Comparison of ENCODE assay signal across 20 cellular contexts in the genomic region with DNA sequence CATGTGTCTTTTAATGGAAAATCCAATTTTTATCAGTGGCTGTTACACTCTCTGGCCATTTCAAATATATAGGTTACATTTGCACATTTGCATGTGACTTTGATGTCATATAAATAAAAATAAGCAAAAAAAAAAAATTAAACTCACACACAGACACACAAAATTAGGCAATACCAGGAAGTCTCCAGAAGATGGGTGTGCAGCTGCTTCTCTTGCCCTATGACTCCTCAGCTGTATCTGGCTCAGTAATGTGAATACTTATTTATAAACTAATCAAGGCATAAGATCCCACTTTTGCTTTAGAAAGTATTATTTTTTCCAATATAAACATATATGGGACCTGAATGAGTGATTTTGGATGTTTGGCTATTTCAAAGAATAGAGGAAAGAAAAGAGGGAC.
DNase-seq lines count a peak whose midpoint lies in the region; ATAC-seq and TF ChIP-seq lines count a peak whose summit lies in the region.
"Had no signal": no experiment of that assay in that cellular context is flagged by ENCODE, and none has a peak within 500 bp of the region (broad histone marks: within the 10 kb centered on the region; RNA-seq: fewer than 3 reads in every experiment).

No MANE protein-coding gene starts in this region.

- H3K4me2 ChIP-seq in PC-3 (ENCODE audit: low read length) (no peak overlapping the region), trophoblast cell (ENCODE audit: low read length) (no peak overlapping the region)
- H3K4me2 ChIP-seq: KMS-11 had no signal

- BruUV-seq in PC-3 (replicated peaks; lab: Mats Ljungman, UMichigan), result no TSS peak

- TF ChIP-seq CTCF in chondrocyte (IDR thresholded peaks at IDR 0.05) (peak; percentile 9), foreskin keratinocyte (conservative IDR thresholded peaks at IDR 0.05) (peak; percentile 12), PC-3 (conservative IDR thresholded peaks at IDR 0.05; ENCODE audit: low read depth, low read length) (no peak)

- H3K27ac Mint-ChIP-seq in chondrocyte (ENCODE audit: unreplicated experiment), result no peak overlapping the region
- H3K27ac Mint-ChIP-seq: CD8-positive, alpha-beta T cell had no signal

- DNase-seq in GM03348 (ENCODE audit: low spot score), result peak; percentile 30
- DNase-seq in chondrocyte (ENCODE audit: low spot score), result no peak
- no peak for DNase-seq in foreskin keratinocyte
- no peak for DNase-seq in PC-3
- no peak for DNase-seq in trophoblast cell
- DNase-seq: ACHN; AML-193; C1 segment of cervical spinal cord; Calu3; CD8-positive, alpha-beta T cell; DMS153; MV-4-11; NCI-H1105 treated with DMSO at 0.1 percent for 48 hours; NCI-H2081 treated with DMSO at 0.1 percent for 48 hours; NCI-H2171 treated with DMSO at 0.1 percent for 48 hours; NCI-H526 had no signal

- no peak overlapping the region for H2BK5ac ChIP-seq in trophoblast cell (ENCODE audit: low read depth, low read length, poor library complexity)

- no peak overlapping the region for H3K4me3 Mint-ChIP-seq in chondrocyte (ENCODE audit: unreplicated experiment)
- H3K4me3 Mint-ChIP-seq: CD8-positive, alpha-beta T cell had no signal

- no peak for ATAC-seq in foreskin keratinocyte
- no peak for ATAC-seq in PC-3
- no peak for ATAC-seq in GM21515 (IDR thresholded peaks at IDR 0.05; ENCODE audit: unreplicated experiment)
- ATAC-seq in GM21737 (IDR thresholded peaks at IDR 0.05; ENCODE audit: unreplicated experiment), result no peak
- ATAC-seq: CD8-positive, alpha-beta T cell; Right ventricle myocardium inferior had no signal

- no peak overlapping the region for H2AK5ac ChIP-seq in trophoblast cell (ENCODE audit: low read length)

- no peak overlapping the region for H2BK120ac ChIP-seq in trophoblast cell (ENCODE audit: insufficient read depth, low read length, poor library complexity)

- no peak overlapping the region for H2BK12ac ChIP-seq in trophoblast cell (ENCODE audit: low read length)

- H3K27me3 ChIP-seq in foreskin keratinocyte, result no peaks in the 10 kb centered on the region
- H3K27me3 ChIP-seq in PC-3 (ENCODE audit: low read length), result no peaks in the 10 kb centered on the region
- no peaks in the 10 kb centered on the region for H3K27me3 ChIP-seq in trophoblast cell (ENCODE audit: insufficient read depth, low read length)

- H4K91ac ChIP-seq in trophoblast cell (ENCODE audit: low read depth, low read length), result no peak overlapping the region

- H3K79me2 ChIP-seq in PC-3 (ENCODE audit: low read length), result no peaks in the 10 kb centered on the region
- no peaks in the 10 kb centered on the region for H3K79me2 ChIP-seq in trophoblast cell (ENCODE audit: control insufficient read depth, insufficient read depth, low read length, poor library complexity)

- POLR2A ChIA-PET in PC-3 (lab: Charles Lee; ENCODE audit: unreplicated experiment), result no interaction called here

- no peaks in the 10 kb centered on the region for H3K9me3 Mint-ChIP-seq in chondrocyte (ENCODE audit: low read depth)

- H3K4ac ChIP-seq in trophoblast cell (ENCODE audit: low read depth, low read length), result no peak overlapping the region

- no peaks in the 10 kb centered on the region for H3K9me3 ChIP-seq in PC-3 (ENCODE audit: low read length)
- no peaks in the 10 kb centered on the region for H3K9me3 ChIP-seq in trophoblast cell (ENCODE audit: insufficient read depth, low read depth, low read length)

- H3K79me1 ChIP-seq in trophoblast cell (ENCODE audit: low read length), result no peaks in the 10 kb centered on the region

- no peaks in the 10 kb centered on the region for H3K36me3 Mint-ChIP-seq in chondrocyte (ENCODE audit: low read depth)
- H3K36me3 Mint-ChIP-seq: CD8-positive, alpha-beta T cell had no signal

- H3K18ac ChIP-seq in trophoblast cell (ENCODE audit: low read length), result no peak overlapping the region

- no peak overlapping the region for H3K4me3 ChIP-seq in PC-3 (ENCODE audit: low read length)
- H3K4me3 ChIP-seq in trophoblast cell (ENCODE audit: low read depth, low read length), result no peak overlapping the region

- H3K9ac ChIP-seq in PC-3 (ENCODE audit: low read length), result no peak overlapping the region
- H3K9ac ChIP-seq in trophoblast cell (ENCODE audit: low read length), result no peak overlapping the region
- H3K9ac ChIP-seq: KMS-11 had no signal

- H3K36me3 ChIP-seq in PC-3 (ENCODE audit: low read depth, low read length), result no peaks in the 10 kb centered on the region
- no peaks in the 10 kb centered on the region for H3K36me3 ChIP-seq in trophoblast cell (ENCODE audit: control insufficient read depth in 1 of 2, insufficient read depth in 2 of 2, low read length in 2 of 2)

- H4K12ac ChIP-seq in trophoblast cell (ENCODE audit: low read depth, low read length), result no peak overlapping the region

- no peak overlapping the region for H4K8ac ChIP-seq in trophoblast cell (ENCODE audit: low read depth, low read length)

- H2AFZ ChIP-seq in PC-3 (ENCODE audit: low read length), result no peak overlapping the region
- no peak overlapping the region for H2AFZ ChIP-seq in trophoblast cell (ENCODE audit: insufficient read depth, low read length, poor library complexity)

- CTCF ChIA-PET in PC-3 (lab: Charles Lee), result no interaction called here

- no peaks in the 10 kb centered on the region for H3K27me3 Mint-ChIP-seq in chondrocyte (ENCODE audit: low read depth)

- no peaks in the 10 kb centered on the region for H3F3A ChIP-seq in PC-3 (ENCODE audit: low read length, unreplicated experiment)

- H3K4me1 ChIP-seq in foreskin keratinocyte (no peaks in the 10 kb centered on the region), PC-3 (ENCODE audit: insufficient read depth, low read length) (peaks cover 10% of the 10 kb centered on the region; the same call in 1 of the 2 replicates), trophoblast cell (ENCODE audit: control insufficient read depth in 1 of 2, insufficient read depth in 2 of 2, low read length in 2 of 2) (no peaks in the 10 kb centered on the region)

- no peak overlapping the region for H3K23ac ChIP-seq in trophoblast cell (ENCODE audit: low read length)

- peaks cover 31% of the 10 kb centered on the region for H3K4me1 Mint-ChIP-seq in chondrocyte (ENCODE audit: low read depth)

- no peak overlapping the region for H3K14ac ChIP-seq in trophoblast cell (ENCODE audit: low read length)

- H4K20me1 ChIP-seq in PC-3 (ENCODE audit: low read length), result no peaks in the 10 kb centered on the region

- no peaks in the 10 kb centered on the region for H3K9me2 ChIP-seq in PC-3 (replicated peaks; ENCODE audit: low read length)

- no peak overlapping the region for H3K27ac ChIP-seq in foreskin keratinocyte
- no peak overlapping the region for H3K27ac ChIP-seq in PC-3 (ENCODE audit: low read length)
- H3K27ac ChIP-seq in trophoblast cell (ENCODE audit: low read depth, low read length), result no peak overlapping the region
- H3K27ac ChIP-seq: KMS-11 had no signal

- intact Hi-C loops in PC-3 (cut with micrococcal nuclease), result no loop called here
